Comparison of ENCODE assay signal across 1 cellular context in genomic region chr5:55226027-55226933, GRCh38.
TF ChIP-seq lines count a peak whose summit lies in the region.

No MANE protein-coding gene starts in this region.

TF ChIP-seq in HepG2, 621 proteins besides CTCF, POLR2A, EP300 and RAD21 (continued from another document and continues in another):
- peak; percentile 43; the same call in 1 of the 2 replicates for TF ChIP-seq THAP9 (CRISPR knock-in tag; IDR thresholded peaks at IDR 0.05; ENCODE audit: borderline replicate concordance)
- TF ChIP-seq SOX13 (IDR thresholded peaks at IDR 0.05) = no peak
- TF ChIP-seq SOX13 (CRISPR knock-in tag; conservative IDR thresholded peaks at IDR 0.05 in 1 of 2, IDR thresholded peaks at IDR 0.05 in 1 of 2) = no peak; a peak in 1 of 4 replicates
- no peak for TF ChIP-seq ESRRA (CRISPR knock-in tag; IDR thresholded peaks at IDR 0.05; ENCODE audit: low read depth)
- no peak for TF ChIP-seq KIAA2018 (CRISPR knock-in tag; IDR thresholded peaks at IDR 0.05; ENCODE audit: borderline replicate concordance)
- TF ChIP-seq THYN1 (CRISPR knock-in tag; IDR thresholded peaks at IDR 0.05; ENCODE audit: borderline replicate concordance, low read depth) = no peak
- no peak for TF ChIP-seq ZNF121 (CRISPR knock-in tag; IDR thresholded peaks at IDR 0.05)
- TF ChIP-seq KAT7 (CRISPR knock-in tag; IDR thresholded peaks at IDR 0.05; ENCODE audit: borderline replicate concordance) = no peak
- no peak for TF ChIP-seq NR2F6 (IDR thresholded peaks at IDR 0.05)
- TF ChIP-seq NR2F6 (CRISPR knock-in tag; IDR thresholded peaks at IDR 0.05) = peak; percentile 65; the same call in 1 of the 2 replicates
- TF ChIP-seq ZNF563 (CRISPR knock-in tag; IDR thresholded peaks at IDR 0.05) = no peak
- no peak for TF ChIP-seq FOXP4 (CRISPR knock-in tag; IDR thresholded peaks at IDR 0.05)
- TF ChIP-seq HMGXB3 (CRISPR knock-in tag; IDR thresholded peaks at IDR 0.05; ENCODE audit: borderline replicate concordance) = no peak
- no peak for TF ChIP-seq MXD4 (CRISPR knock-in tag; IDR thresholded peaks at IDR 0.05)
- no peak for TF ChIP-seq ZNF263 (CRISPR knock-in tag; IDR thresholded peaks at IDR 0.05)
- TF ChIP-seq ZMAT3 (CRISPR knock-in tag; conservative IDR thresholded peaks at IDR 0.05) = 0 out of 2 replicates have a peak, but pooled peaks have one; percentile 84
- no peak for TF ChIP-seq NRL (CRISPR knock-in tag; IDR thresholded peaks at IDR 0.05; ENCODE audit: borderline replicate concordance)
- no peak for TF ChIP-seq ZNF644 (CRISPR knock-in tag; IDR thresholded peaks at IDR 0.05; ENCODE audit: low read depth)
- TF ChIP-seq HNF4A (CRISPR knock-in tag; IDR thresholded peaks at IDR 0.05) = no peak
- no peak for TF ChIP-seq DDIT3 (CRISPR knock-in tag; IDR thresholded peaks at IDR 0.05)
- no peak for TF ChIP-seq FOXK1 (CRISPR knock-in tag; IDR thresholded peaks at IDR 0.05; ENCODE audit: borderline replicate concordance, low read depth)
- TF ChIP-seq ZNF549 (CRISPR knock-in tag; IDR thresholded peaks at IDR 0.05) = no peak
- TF ChIP-seq ZNF503 (CRISPR knock-in tag; IDR thresholded peaks at IDR 0.05) = no peak
- peak; percentile 54 for TF ChIP-seq MAX (IDR thresholded peaks at IDR 0.05)
- TF ChIP-seq MBD4 (IDR thresholded peaks at IDR 0.05; ENCODE audit: borderline replicate concordance, low read length) = no peak
- TF ChIP-seq AGO2 (optimal IDR thresholded peaks at IDR 0.05; ENCODE audit: low read depth, low read length) = no peak
- no peak for TF ChIP-seq ZNF260 (CRISPR knock-in tag; IDR thresholded peaks at IDR 0.05; ENCODE audit: borderline replicate concordance, low read depth)
- TF ChIP-seq HNRNPH1 (optimal IDR thresholded peaks at IDR 0.05; ENCODE audit: low read depth, low read length) = no peak
- TF ChIP-seq AKAP8 (CRISPR knock-in tag; IDR thresholded peaks at IDR 0.05) = no peak
- no peak for TF ChIP-seq SAFB2 (CRISPR knock-in tag; IDR thresholded peaks at IDR 0.05; ENCODE audit: borderline replicate concordance, low read depth)
- TF ChIP-seq SRSF4 (IDR thresholded peaks at IDR 0.05; ENCODE audit: low read depth, low read length, poor library complexity, severe bottlenecking) = no peak
